In genomic region chr1:27478098-27478497, GRCh38 we compare ENCODE assay signal across 1 cellular context.
TF ChIP-seq lines count a peak whose summit lies in the region.

No MANE protein-coding gene starts in this region.

TF ChIP-seq in GM12878, 131 proteins besides CTCF, POLR2A, EP300 and RAD21 (continues in another document):
- TF ChIP-seq, protein P1, sequence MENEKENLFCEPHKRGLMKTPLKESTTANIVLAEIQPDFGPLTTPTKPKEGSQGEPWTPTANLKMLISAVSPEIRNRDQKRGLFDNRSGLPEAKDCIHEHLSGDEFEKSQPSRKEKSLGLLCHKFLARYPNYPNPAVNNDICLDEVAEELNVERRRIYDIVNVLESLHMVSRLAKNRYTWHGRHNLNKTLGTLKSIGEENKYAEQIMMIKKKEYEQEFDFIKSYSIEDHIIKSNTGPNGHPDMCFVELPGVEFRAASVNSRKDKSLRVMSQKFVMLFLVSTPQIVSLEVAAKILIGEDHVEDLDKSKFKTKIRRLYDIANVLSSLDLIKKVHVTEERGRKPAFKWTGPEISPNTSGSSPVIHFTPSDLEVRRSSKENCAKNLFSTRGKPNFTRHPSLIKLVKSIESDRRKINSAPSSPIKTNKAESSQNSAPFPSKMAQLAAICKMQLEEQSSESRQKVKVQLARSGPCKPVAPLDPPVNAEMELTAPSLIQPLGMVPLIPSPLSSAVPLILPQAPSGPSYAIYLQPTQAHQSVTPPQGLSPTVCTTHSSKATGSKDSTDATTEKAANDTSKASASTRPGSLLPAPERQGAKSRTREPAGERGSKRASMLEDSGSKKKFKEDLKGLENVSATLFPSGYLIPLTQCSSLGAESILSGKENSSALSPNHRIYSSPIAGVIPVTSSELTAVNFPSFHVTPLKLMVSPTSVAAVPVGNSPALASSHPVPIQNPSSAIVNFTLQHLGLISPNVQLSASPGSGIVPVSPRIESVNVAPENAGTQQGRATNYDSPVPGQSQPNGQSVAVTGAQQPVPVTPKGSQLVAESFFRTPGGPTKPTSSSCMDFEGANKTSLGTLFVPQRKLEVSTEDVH (IDR thresholded peaks at IDR 0.05; ENCODE audit: low read depth, partially characterized antibody): no peak
- no peak for TF ChIP-seq STAT1 (conservative IDR thresholded peaks at IDR 0.05)
- TF ChIP-seq BRCA1 (IDR thresholded peaks at IDR 0.05; ENCODE audit: low read depth, low read length): no peak
- no peak for TF ChIP-seq USF2 (IDR thresholded peaks at IDR 0.05; ENCODE audit: borderline replicate concordance, low read depth, low read length)
- TF ChIP-seq, protein P2, sequence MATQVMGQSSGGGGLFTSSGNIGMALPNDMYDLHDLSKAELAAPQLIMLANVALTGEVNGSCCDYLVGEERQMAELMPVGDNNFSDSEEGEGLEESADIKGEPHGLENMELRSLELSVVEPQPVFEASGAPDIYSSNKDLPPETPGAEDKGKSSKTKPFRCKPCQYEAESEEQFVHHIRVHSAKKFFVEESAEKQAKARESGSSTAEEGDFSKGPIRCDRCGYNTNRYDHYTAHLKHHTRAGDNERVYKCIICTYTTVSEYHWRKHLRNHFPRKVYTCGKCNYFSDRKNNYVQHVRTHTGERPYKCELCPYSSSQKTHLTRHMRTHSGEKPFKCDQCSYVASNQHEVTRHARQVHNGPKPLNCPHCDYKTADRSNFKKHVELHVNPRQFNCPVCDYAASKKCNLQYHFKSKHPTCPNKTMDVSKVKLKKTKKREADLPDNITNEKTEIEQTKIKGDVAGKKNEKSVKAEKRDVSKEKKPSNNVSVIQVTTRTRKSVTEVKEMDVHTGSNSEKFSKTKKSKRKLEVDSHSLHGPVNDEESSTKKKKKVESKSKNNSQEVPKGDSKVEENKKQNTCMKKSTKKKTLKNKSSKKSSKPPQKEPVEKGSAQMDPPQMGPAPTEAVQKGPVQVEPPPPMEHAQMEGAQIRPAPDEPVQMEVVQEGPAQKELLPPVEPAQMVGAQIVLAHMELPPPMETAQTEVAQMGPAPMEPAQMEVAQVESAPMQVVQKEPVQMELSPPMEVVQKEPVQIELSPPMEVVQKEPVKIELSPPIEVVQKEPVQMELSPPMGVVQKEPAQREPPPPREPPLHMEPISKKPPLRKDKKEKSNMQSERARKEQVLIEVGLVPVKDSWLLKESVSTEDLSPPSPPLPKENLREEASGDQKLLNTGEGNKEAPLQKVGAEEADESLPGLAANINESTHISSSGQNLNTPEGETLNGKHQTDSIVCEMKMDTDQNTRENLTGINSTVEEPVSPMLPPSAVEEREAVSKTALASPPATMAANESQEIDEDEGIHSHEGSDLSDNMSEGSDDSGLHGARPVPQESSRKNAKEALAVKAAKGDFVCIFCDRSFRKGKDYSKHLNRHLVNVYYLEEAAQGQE (IDR thresholded peaks at IDR 0.05; ENCODE audit: low read depth, low read length): no peak
- TF ChIP-seq IKZF1 (conservative IDR thresholded peaks at IDR 0.05): no peak
- no peak for TF ChIP-seq ZBTB4 (CRISPR knock-in tag; IDR thresholded peaks at IDR 0.05)
- no peak for TF ChIP-seq IRF4 (IDR thresholded peaks at IDR 0.05; ENCODE audit: low read depth, low read length)
- no peak for TF ChIP-seq GABPA (IDR thresholded peaks at IDR 0.05; ENCODE audit: low read depth)
- no peak for TF ChIP-seq ZZZ3 (IDR thresholded peaks at IDR 0.05; ENCODE audit: control insufficient read depth, insufficient read length, low read depth)
- TF ChIP-seq, protein P3, sequence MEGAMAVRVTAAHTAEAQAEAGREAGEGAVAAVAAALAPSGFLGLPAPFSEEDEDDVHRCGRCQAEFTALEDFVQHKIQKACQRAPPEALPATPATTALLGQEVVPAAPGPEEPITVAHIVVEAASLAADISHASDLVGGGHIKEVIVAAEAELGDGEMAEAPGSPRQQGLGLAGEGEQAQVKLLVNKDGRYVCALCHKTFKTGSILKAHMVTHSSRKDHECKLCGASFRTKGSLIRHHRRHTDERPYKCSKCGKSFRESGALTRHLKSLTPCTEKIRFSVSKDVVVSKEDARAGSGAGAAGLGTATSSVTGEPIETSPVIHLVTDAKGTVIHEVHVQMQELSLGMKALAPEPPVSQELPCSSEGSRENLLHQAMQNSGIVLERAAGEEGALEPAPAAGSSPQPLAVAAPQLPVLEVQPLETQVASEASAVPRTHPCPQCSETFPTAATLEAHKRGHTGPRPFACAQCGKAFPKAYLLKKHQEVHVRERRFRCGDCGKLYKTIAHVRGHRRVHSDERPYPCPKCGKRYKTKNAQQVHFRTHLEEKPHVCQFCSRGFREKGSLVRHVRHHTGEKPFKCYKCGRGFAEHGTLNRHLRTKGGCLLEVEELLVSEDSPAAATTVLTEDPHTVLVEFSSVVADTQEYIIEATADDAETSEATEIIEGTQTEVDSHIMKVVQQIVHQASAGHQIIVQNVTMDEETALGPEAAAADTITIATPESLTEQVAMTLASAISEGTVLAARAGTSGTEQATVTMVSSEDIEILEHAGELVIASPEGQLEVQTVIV (IDR thresholded peaks at IDR 0.05; ENCODE audit: borderline replicate concordance, partially characterized antibody): no peak
- TF ChIP-seq SRF (IDR thresholded peaks at IDR 0.05; ENCODE audit: low read depth in 2 of 2, low read length in 2 of 2): no peak
- TF ChIP-seq CREB1 (IDR thresholded peaks at IDR 0.05; ENCODE audit: low read depth): 0 out of 2 replicates have a peak, but pooled peaks have one; percentile 26
- TF ChIP-seq, protein P4, sequence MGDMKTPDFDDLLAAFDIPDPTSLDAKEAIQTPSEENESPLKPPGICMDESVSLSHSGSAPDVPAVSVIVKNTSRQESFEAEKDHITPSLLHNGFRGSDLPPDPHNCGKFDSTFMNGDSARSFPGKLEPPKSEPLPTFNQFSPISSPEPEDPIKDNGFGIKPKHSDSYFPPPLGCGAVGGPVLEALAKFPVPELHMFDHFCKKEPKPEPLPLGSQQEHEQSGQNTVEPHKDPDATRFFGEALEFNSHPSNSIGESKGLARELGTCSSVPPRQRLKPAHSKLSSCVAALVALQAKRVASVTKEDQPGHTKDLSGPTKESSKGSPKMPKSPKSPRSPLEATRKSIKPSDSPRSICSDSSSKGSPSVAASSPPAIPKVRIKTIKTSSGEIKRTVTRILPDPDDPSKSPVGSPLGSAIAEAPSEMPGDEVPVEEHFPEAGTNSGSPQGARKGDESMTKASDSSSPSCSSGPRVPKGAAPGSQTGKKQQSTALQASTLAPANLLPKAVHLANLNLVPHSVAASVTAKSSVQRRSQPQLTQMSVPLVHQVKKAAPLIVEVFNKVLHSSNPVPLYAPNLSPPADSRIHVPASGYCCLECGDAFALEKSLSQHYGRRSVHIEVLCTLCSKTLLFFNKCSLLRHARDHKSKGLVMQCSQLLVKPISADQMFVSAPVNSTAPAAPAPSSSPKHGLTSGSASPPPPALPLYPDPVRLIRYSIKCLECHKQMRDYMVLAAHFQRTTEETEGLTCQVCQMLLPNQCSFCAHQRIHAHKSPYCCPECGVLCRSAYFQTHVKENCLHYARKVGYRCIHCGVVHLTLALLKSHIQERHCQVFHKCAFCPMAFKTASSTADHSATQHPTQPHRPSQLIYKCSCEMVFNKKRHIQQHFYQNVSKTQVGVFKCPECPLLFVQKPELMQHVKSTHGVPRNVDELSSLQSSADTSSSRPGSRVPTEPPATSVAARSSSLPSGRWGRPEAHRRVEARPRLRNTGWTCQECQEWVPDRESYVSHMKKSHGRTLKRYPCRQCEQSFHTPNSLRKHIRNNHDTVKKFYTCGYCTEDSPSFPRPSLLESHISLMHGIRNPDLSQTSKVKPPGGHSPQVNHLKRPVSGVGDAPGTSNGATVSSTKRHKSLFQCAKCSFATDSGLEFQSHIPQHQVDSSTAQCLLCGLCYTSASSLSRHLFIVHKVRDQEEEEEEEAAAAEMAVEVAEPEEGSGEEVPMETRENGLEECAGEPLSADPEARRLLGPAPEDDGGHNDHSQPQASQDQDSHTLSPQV (IDR thresholded peaks at IDR 0.05): no peak
- TF ChIP-seq NR2F1 (conservative IDR thresholded peaks at IDR 0.05): no peak
- TF ChIP-seq RCOR1 (conservative IDR thresholded peaks at IDR 0.05; ENCODE audit: low read depth, low read length): 0 out of 2 replicates have a peak, but pooled peaks have one; percentile 29
- TF ChIP-seq NBN (IDR thresholded peaks at IDR 0.05): no peak
- no peak for TF ChIP-seq BCL11A (IDR thresholded peaks at IDR 0.05; ENCODE audit: low read depth, low read length)
- TF ChIP-seq SIN3A (IDR thresholded peaks at IDR 0.05; ENCODE audit: low read depth, low read length): no peak
- TF ChIP-seq CHD2 (IDR thresholded peaks at IDR 0.05; ENCODE audit: borderline replicate concordance, low read depth, low read length): no peak
- TF ChIP-seq TBL1XR1 (IDR thresholded peaks at IDR 0.05; ENCODE audit: low read depth, low read length): no peak
- no peak for TF ChIP-seq RBBP5 (conservative IDR thresholded peaks at IDR 0.05)
- peak; percentile 46; the same call in 1 of the 2 replicates for TF ChIP-seq NFIC (IDR thresholded peaks at IDR 0.05; ENCODE audit: low read depth, low read length)
- peak; percentile 44 for TF ChIP-seq JUNB (IDR thresholded peaks at IDR 0.05)
- TF ChIP-seq, protein P5, sequence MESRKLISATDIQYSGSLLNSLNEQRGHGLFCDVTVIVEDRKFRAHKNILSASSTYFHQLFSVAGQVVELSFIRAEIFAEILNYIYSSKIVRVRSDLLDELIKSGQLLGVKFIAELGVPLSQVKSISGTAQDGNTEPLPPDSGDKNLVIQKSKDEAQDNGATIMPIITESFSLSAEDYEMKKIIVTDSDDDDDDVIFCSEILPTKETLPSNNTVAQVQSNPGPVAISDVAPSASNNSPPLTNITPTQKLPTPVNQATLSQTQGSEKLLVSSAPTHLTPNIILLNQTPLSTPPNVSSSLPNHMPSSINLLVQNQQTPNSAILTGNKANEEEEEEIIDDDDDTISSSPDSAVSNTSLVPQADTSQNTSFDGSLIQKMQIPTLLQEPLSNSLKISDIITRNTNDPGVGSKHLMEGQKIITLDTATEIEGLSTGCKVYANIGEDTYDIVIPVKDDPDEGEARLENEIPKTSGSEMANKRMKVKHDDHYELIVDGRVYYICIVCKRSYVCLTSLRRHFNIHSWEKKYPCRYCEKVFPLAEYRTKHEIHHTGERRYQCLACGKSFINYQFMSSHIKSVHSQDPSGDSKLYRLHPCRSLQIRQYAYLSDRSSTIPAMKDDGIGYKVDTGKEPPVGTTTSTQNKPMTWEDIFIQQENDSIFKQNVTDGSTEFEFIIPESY (IDR thresholded peaks at IDR 0.05): no peak
- TF ChIP-seq BHLHE40 (IDR thresholded peaks at IDR 0.05; ENCODE audit: borderline replicate concordance in 1 of 2, low read depth in 2 of 2, low read length in 1 of 2): no peak
- TF ChIP-seq MLLT1 (IDR thresholded peaks at IDR 0.05): no peak
- TF ChIP-seq POLR2AphosphoS5 (IDR thresholded peaks at IDR 0.05; ENCODE audit: low read length): no peak
